1 cellular context compared by ENCODE assay signal in the genomic region with DNA sequence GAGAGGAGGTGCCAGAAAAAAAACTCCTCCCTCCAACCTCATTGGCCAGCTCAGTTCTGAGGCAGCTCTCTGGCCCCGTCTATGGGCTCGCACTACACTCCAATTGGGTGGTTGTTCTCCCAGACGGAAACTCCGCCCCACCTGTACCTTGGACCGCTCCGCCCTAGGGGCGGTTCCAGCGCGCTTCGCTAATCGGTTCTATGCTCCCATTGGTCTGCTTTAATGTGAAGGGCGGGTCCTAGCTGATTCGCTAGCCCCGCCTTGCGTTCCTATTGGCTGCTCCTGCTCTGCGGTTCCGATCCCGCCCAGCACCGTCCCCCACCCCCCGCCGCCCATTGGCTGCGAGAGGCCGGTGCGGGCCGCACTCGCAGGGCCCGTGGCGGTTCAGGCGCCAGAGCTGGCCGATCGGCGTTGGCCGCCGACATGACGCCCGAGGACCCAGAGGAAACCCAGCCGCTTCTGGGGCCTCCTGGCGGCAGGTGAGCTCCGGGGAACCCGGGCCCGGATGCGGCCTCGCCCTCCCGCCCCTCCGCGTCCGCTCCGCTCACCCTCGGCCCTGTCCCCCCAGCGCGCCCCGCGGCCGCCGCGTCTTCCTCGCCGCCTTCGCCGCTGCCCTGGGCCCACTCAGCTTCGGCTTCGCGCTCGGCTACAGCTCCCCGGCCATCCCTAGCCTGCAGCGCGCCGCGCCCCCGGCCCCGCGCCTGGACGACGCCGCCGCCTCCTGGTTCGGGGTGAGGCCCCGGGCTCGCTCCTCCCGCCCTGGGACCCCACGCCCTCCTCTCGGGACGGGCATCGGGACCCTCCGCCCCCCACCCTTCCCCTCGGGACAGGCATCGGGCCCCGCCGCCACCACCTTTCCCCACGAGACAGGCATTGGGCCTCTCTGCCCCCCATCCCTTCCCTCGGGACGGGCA.
TF ChIP-seq lines count a peak whose summit lies in the region.

A gene with protein sequence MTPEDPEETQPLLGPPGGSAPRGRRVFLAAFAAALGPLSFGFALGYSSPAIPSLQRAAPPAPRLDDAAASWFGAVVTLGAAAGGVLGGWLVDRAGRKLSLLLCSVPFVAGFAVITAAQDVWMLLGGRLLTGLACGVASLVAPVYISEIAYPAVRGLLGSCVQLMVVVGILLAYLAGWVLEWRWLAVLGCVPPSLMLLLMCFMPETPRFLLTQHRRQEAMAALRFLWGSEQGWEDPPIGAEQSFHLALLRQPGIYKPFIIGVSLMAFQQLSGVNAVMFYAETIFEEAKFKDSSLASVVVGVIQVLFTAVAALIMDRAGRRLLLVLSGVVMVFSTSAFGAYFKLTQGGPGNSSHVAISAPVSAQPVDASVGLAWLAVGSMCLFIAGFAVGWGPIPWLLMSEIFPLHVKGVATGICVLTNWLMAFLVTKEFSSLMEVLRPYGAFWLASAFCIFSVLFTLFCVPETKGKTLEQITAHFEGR (plus strand): TSS at position 362 of the 914 bp plus-strand sequence. CDS start 62 bp downstream, at position 424.

TF ChIP-seq in HepG2, 621 proteins besides CTCF, POLR2A, EP300 and RAD21 (continued from another document and continues in another):
- TF ChIP-seq, protein P1, sequence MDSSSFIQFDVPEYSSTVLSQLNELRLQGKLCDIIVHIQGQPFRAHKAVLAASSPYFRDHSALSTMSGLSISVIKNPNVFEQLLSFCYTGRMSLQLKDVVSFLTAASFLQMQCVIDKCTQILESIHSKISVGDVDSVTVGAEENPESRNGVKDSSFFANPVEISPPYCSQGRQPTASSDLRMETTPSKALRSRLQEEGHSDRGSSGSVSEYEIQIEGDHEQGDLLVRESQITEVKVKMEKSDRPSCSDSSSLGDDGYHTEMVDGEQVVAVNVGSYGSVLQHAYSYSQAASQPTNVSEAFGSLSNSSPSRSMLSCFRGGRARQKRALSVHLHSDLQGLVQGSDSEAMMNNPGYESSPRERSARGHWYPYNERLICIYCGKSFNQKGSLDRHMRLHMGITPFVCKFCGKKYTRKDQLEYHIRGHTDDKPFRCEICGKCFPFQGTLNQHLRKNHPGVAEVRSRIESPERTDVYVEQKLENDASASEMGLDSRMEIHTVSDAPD (CRISPR knock-in tag; IDR thresholded peaks at IDR 0.05): no peak
- TF ChIP-seq ZNF605 (CRISPR knock-in tag; IDR thresholded peaks at IDR 0.05) (no peak), ZNF558 (CRISPR knock-in tag; IDR thresholded peaks at IDR 0.05; ENCODE audit: borderline replicate concordance) (peak; percentile 42; the same call in 1 of the 2 replicates), PAF1 (CRISPR knock-in tag; IDR thresholded peaks at IDR 0.05) (no peak), ZNF530 (CRISPR knock-in tag; IDR thresholded peaks at IDR 0.05; ENCODE audit: low read depth) (no peak), ZFX (CRISPR knock-in tag; IDR thresholded peaks at IDR 0.05; ENCODE audit: low read depth) (peak; percentile 84), POGZ (CRISPR knock-in tag; IDR thresholded peaks at IDR 0.05) (peak; percentile 81), PLRG1 (conservative IDR thresholded peaks at IDR 0.05) (no peak), ZBTB20 (CRISPR knock-in tag; IDR thresholded peaks at IDR 0.05; ENCODE audit: borderline replicate concordance, low read depth) (no peak), TAF15 (IDR thresholded peaks at IDR 0.05; ENCODE audit: low read depth, low read length, poor library complexity, severe bottlenecking) (no peak), SMYD3 (CRISPR knock-in tag; IDR thresholded peaks at IDR 0.05) (no peak), TCF7L2 (IDR thresholded peaks at IDR 0.05; ENCODE audit: low read depth, low read length) (no peak), ZBTB38 (CRISPR knock-in tag; IDR thresholded peaks at IDR 0.05) (0 out of 2 replicates have a peak, but pooled peaks have one; percentile 16), STAT5B (CRISPR knock-in tag; IDR thresholded peaks at IDR 0.05) (no peak), NR2F1 (CRISPR knock-in tag; IDR thresholded peaks at IDR 0.05) (no peak), ZNF839 (CRISPR knock-in tag; IDR thresholded peaks at IDR 0.05; ENCODE audit: borderline replicate concordance) (no peak), RELA (CRISPR knock-in tag; IDR thresholded peaks at IDR 0.05) (no peak), GTF3A (CRISPR knock-in tag; conservative IDR thresholded peaks at IDR 0.05) (no peak), ZNF33B (CRISPR knock-in tag; IDR thresholded peaks at IDR 0.05) (no peak), ETV6 (CRISPR knock-in tag; conservative IDR thresholded peaks at IDR 0.05) (peak; percentile 81; the same call in 1 of the 2 replicates), MYC (CRISPR knock-in tag; IDR thresholded peaks at IDR 0.05; ENCODE audit: borderline replicate concordance) (peak; percentile 52), JARID2 (CRISPR knock-in tag; IDR thresholded peaks at IDR 0.05; ENCODE audit: insufficient replicate concordance) (no peak), ZNF672 (CRISPR knock-in tag; IDR thresholded peaks at IDR 0.05) (no peak), HHEX (CRISPR knock-in tag; IDR thresholded peaks at IDR 0.05) (no peak), SP5 (CRISPR knock-in tag; IDR thresholded peaks at IDR 0.05; ENCODE audit: borderline replicate concordance, low read depth) (peak; percentile 80; the same call in 1 of the 2 replicates), ZNF24 (IDR thresholded peaks at IDR 0.05) (no peak), MTA1 (CRISPR knock-in tag; IDR thresholded peaks at IDR 0.05; ENCODE audit: borderline replicate concordance) (no peak), ZNF777 (CRISPR knock-in tag; IDR thresholded peaks at IDR 0.05) (no peak; the same call in none of the 2 replicates), AKAP8 (CRISPR knock-in tag; IDR thresholded peaks at IDR 0.05) (no peak), ZNF678 (CRISPR knock-in tag; IDR thresholded peaks at IDR 0.05) (no peak), ZSCAN9 (CRISPR knock-in tag; IDR thresholded peaks at IDR 0.05; ENCODE audit: borderline replicate concordance) (no peak), ZNF850 (CRISPR knock-in tag; conservative IDR thresholded peaks at IDR 0.05) (no peak)
- TF ChIP-seq, protein P2, sequence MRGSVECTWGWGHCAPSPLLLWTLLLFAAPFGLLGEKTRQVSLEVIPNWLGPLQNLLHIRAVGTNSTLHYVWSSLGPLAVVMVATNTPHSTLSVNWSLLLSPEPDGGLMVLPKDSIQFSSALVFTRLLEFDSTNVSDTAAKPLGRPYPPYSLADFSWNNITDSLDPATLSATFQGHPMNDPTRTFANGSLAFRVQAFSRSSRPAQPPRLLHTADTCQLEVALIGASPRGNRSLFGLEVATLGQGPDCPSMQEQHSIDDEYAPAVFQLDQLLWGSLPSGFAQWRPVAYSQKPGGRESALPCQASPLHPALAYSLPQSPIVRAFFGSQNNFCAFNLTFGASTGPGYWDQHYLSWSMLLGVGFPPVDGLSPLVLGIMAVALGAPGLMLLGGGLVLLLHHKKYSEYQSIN (CRISPR knock-in tag; IDR thresholded peaks at IDR 0.05; ENCODE audit: borderline replicate concordance): no peak
- TF ChIP-seq, protein P3, sequence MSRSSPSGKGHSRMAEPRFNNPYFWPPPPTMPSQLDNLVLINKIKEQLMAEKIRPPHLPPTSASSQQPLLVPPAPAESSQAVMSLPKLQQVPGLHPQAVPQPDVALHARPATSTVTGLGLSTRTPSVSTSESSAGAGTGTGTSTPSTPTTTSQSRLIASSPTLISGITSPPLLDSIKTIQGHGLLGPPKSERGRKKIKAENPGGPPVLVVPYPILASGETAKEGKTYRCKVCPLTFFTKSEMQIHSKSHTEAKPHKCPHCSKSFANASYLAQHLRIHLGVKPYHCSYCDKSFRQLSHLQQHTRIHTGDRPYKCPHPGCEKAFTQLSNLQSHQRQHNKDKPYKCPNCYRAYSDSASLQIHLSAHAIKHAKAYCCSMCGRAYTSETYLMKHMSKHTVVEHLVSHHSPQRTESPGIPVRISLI (CRISPR knock-in tag; IDR thresholded peaks at IDR 0.05; ENCODE audit: borderline replicate concordance): no peak
- TF ChIP-seq, protein P4, sequence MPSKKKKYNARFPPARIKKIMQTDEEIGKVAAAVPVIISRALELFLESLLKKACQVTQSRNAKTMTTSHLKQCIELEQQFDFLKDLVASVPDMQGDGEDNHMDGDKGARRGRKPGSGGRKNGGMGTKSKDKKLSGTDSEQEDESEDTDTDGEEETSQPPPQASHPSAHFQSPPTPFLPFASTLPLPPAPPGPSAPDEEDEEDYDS (CRISPR knock-in tag; IDR thresholded peaks at IDR 0.05): peak; percentile 63
- TF ChIP-seq, protein P5, sequence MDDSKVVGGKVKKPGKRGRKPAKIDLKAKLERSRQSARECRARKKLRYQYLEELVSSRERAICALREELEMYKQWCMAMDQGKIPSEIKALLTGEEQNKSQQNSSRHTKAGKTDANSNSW (CRISPR knock-in tag; IDR thresholded peaks at IDR 0.05; ENCODE audit: borderline replicate concordance): no peak
- TF ChIP-seq, protein P6, sequence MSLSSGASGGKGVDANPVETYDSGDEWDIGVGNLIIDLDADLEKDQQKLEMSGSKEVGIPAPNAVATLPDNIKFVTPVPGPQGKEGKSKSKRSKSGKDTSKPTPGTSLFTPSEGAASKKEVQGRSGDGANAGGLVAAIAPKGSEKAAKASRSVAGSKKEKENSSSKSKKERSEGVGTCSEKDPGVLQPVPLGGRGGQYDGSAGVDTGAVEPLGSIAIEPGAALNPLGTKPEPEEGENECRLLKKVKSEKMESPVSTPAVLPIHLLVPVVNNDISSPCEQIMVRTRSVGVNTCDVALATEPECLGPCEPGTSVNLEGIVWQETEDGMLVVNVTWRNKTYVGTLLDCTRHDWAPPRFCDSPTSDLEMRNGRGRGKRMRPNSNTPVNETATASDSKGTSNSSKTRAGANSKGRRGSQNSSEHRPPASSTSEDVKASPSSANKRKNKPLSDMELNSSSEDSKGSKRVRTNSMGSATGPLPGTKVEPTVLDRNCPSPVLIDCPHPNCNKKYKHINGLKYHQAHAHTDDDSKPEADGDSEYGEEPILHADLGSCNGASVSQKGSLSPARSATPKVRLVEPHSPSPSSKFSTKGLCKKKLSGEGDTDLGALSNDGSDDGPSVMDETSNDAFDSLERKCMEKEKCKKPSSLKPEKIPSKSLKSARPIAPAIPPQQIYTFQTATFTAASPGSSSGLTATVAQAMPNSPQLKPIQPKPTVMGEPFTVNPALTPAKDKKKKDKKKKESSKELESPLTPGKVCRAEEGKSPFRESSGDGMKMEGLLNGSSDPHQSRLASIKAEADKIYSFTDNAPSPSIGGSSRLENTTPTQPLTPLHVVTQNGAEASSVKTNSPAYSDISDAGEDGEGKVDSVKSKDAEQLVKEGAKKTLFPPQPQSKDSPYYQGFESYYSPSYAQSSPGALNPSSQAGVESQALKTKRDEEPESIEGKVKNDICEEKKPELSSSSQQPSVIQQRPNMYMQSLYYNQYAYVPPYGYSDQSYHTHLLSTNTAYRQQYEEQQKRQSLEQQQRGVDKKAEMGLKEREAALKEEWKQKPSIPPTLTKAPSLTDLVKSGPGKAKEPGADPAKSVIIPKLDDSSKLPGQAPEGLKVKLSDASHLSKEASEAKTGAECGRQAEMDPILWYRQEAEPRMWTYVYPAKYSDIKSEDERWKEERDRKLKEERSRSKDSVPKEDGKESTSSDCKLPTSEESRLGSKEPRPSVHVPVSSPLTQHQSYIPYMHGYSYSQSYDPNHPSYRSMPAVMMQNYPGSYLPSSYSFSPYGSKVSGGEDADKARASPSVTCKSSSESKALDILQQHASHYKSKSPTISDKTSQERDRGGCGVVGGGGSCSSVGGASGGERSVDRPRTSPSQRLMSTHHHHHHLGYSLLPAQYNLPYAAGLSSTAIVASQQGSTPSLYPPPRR (CRISPR knock-in tag; IDR thresholded peaks at IDR 0.05; ENCODE audit: borderline replicate concordance): no peak
- TF ChIP-seq, protein P7, sequence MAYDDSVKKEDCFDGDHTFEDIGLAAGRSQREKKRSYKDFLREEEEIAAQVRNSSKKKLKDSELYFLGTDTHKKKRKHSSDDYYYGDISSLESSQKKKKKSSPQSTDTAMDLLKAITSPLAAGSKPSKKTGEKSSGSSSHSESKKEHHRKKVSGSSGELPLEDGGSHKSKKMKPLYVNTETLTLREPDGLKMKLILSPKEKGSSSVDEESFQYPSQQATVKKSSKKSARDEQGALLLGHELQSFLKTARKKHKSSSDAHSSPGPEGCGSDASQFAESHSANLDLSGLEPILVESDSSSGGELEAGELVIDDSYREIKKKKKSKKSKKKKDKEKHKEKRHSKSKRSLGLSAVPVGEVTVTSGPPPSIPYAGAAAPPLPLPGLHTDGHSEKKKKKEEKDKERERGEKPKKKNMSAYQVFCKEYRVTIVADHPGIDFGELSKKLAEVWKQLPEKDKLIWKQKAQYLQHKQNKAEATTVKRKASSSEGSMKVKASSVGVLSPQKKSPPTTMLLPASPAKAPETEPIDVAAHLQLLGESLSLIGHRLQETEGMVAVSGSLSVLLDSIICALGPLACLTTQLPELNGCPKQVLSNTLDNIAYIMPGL (CRISPR knock-in tag; IDR thresholded peaks at IDR 0.05; ENCODE audit: borderline replicate concordance in 1 of 2, low read depth in 1 of 2): no peak; a peak in 3 of 4 replicates
- TF ChIP-seq, protein P8, sequence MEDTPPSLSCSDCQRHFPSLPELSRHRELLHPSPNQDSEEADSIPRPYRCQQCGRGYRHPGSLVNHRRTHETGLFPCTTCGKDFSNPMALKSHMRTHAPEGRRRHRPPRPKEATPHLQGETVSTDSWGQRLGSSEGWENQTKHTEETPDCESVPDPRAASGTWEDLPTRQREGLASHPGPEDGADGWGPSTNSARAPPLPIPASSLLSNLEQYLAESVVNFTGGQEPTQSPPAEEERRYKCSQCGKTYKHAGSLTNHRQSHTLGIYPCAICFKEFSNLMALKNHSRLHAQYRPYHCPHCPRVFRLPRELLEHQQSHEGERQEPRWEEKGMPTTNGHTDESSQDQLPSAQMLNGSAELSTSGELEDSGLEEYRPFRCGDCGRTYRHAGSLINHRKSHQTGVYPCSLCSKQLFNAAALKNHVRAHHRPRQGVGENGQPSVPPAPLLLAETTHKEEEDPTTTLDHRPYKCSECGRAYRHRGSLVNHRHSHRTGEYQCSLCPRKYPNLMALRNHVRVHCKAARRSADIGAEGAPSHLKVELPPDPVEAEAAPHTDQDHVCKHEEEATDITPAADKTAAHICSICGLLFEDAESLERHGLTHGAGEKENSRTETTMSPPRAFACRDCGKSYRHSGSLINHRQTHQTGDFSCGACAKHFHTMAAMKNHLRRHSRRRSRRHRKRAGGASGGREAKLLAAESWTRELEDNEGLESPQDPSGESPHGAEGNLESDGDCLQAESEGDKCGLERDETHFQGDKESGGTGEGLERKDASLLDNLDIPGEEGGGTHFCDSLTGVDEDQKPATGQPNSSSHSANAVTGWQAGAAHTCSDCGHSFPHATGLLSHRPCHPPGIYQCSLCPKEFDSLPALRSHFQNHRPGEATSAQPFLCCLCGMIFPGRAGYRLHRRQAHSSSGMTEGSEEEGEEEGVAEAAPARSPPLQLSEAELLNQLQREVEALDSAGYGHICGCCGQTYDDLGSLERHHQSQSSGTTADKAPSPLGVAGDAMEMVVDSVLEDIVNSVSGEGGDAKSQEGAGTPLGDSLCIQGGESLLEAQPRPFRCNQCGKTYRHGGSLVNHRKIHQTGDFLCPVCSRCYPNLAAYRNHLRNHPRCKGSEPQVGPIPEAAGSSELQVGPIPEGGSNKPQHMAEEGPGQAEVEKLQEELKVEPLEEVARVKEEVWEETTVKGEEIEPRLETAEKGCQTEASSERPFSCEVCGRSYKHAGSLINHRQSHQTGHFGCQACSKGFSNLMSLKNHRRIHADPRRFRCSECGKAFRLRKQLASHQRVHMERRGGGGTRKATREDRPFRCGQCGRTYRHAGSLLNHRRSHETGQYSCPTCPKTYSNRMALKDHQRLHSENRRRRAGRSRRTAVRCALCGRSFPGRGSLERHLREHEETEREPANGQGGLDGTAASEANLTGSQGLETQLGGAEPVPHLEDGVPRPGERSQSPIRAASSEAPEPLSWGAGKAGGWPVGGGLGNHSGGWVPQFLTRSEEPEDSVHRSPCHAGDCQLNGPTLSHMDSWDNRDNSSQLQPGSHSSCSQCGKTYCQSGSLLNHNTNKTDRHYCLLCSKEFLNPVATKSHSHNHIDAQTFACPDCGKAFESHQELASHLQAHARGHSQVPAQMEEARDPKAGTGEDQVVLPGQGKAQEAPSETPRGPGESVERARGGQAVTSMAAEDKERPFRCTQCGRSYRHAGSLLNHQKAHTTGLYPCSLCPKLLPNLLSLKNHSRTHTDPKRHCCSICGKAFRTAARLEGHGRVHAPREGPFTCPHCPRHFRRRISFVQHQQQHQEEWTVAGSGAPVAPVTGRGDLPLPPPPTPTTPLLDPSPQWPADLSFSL (CRISPR knock-in tag; IDR thresholded peaks at IDR 0.05): no peak
